Comparison of ENCODE assay signal across 16 cellular contexts in the genomic region with DNA sequence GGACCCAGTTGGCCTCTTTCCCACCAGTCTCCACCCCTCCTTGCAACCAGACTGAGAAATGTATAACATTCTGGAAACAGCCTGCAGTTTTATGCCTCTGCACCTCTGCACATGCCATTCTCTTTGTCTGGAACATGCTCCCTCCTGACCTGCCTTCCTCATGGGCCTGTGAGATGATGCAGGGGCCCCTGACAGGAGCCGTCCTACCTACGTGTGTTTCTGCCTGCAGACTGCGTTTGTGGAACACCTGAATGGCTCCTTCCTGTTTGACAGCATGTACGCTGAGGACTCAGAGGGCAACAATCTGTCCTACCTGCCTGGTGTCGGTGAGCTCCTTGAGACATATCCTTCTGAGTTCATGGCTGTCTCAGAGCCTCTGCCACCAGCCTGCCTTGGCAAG.
"Had no signal": no experiment of that assay in that cellular context is flagged by ENCODE, and none has a peak within 500 bp of the region (broad histone marks: within the 10 kb centered on the region; RNA-seq: fewer than 3 reads in every experiment).

No MANE protein-coding gene starts in this region.

- H3K36me3 ChIP-seq: adrenal gland, gastrocnemius medialis had no signal

- H3K27ac ChIP-seq: body of pancreas, gastrocnemius medialis, VCaP had no signal

- H3K4me1 Mint-ChIP-seq: activated naive CD4-positive, alpha-beta T cell treated with anti-CD3 and anti-CD28 coated beads, Interleukin-2, amount 10 ng/mL, durations not matched to agents 7 days and 5 days; activated T-helper 17 cell treated with anti-CD3 and anti-CD28 coated beads, Interleukin-2, amount 50 U/mL, for 72 hours; naive thymus-derived CD4-positive, alpha-beta T cell; T-cell had no signal

- H3K4me3 ChIP-seq: adrenal gland, body of pancreas, gastrocnemius medialis, lung had no signal

- H3K27me3 Mint-ChIP-seq: activated T-helper 17 cell treated with anti-CD3 and anti-CD28 coated beads, Interleukin-2, amount 50 U/mL, for 72 hours; naive thymus-derived CD4-positive, alpha-beta T cell; T-cell; type B pancreatic cell had no signal

- H3K27me3 ChIP-seq: adrenal gland, body of pancreas, gastrocnemius medialis had no signal

- H3K27ac Mint-ChIP-seq: activated naive CD4-positive, alpha-beta T cell treated with anti-CD3 and anti-CD28 coated beads, Interleukin-2, amount 10 ng/mL, durations not matched to agents 7 days and 5 days; activated T-helper 17 cell treated with anti-CD3 and anti-CD28 coated beads, Interleukin-2, amount 50 U/mL, for 72 hours; T-cell; type B pancreatic cell had no signal

- H3K9me3 ChIP-seq: adrenal gland, body of pancreas, gastrocnemius medialis had no signal

- H3K36me3 Mint-ChIP-seq: activated naive CD4-positive, alpha-beta T cell treated with anti-CD3 and anti-CD28 coated beads, Interleukin-2, amount 10 ng/mL, durations not matched to agents 7 days and 5 days; naive thymus-derived CD4-positive, alpha-beta T cell; T-cell; type B pancreatic cell had no signal

- H3K4me1 ChIP-seq: body of pancreas, gastrocnemius medialis had no signal

- H3K4me3 Mint-ChIP-seq: activated naive CD4-positive, alpha-beta T cell treated with anti-CD3 and anti-CD28 coated beads, Interleukin-2, amount 10 ng/mL, durations not matched to agents 7 days and 5 days; activated T-helper 17 cell treated with anti-CD3 and anti-CD28 coated beads, Interleukin-2, amount 50 U/mL, for 72 hours; naive thymus-derived CD4-positive, alpha-beta T cell; T-cell; type B pancreatic cell had no signal

- DNase-seq: activated CD8-positive, alpha-beta memory T cell treated with anti-CD3 and anti-CD28 coated beads for 24 hours; activated T-cell treated with anti-CD3 and anti-CD28 coated beads for 4 hours; gastrocnemius medialis; left cardiac atrium; occipital lobe; stimulated activated CD4-positive, alpha-beta T cell treated with anti-CD3 and anti-CD28 coated beads, Interleukin-2, amount 100 ng/mL, for 48 hours; stimulated activated naive CD4-positive, alpha-beta T cell treated with Interleukin-2 at 50 U/mL for 16 hours had no signal

- ATAC-seq: activated T-helper 17 cell treated with anti-CD3 and anti-CD28 coated beads, Interleukin-2, amount 50 U/mL, for 72 hours; body of pancreas; gastrocnemius medialis had no signal

- H3K9me3 Mint-ChIP-seq: activated naive CD4-positive, alpha-beta T cell treated with anti-CD3 and anti-CD28 coated beads, Interleukin-2, amount 10 ng/mL, durations not matched to agents 7 days and 5 days; activated T-helper 17 cell treated with anti-CD3 and anti-CD28 coated beads, Interleukin-2, amount 50 U/mL, for 72 hours; naive thymus-derived CD4-positive, alpha-beta T cell; T-cell; type B pancreatic cell had no signal
